ENCODE assay signal across 14 cellular contexts in genomic region chr4:100823993-100824323, GRCh38.
DNase-seq lines count a peak whose midpoint lies in the region; ATAC-seq lines count a peak whose summit lies in the region.
"Had no signal": no experiment of that assay in that cellular context is flagged by ENCODE, and none has a peak within 500 bp of the region (broad histone marks: within the 10 kb centered on the region; RNA-seq: fewer than 3 reads in every experiment).

No MANE protein-coding gene starts in this region.

- H3K27ac Mint-ChIP-seq in naive thymus-derived CD8-positive, alpha-beta T cell = no peak overlapping the region
- H3K27ac Mint-ChIP-seq: activated naive CD4-positive, alpha-beta T cell treated with anti-CD3 and anti-CD28 coated beads, Interleukin-2, amount 50 U/mL, for 24 hours; CD4-positive, CD25-positive, alpha-beta regulatory T cell; nephron progenitor cell had no signal

- H3K9me3 Mint-ChIP-seq in naive thymus-derived CD8-positive, alpha-beta T cell = peaks cover 0 to 10% (median 3%) of the 10 kb centered on the region in 9 donors

- no peak overlapping the region for H3K4me3 Mint-ChIP-seq in naive thymus-derived CD8-positive, alpha-beta T cell
- H3K4me3 Mint-ChIP-seq: activated naive CD4-positive, alpha-beta T cell treated with anti-CD3 and anti-CD28 coated beads, Interleukin-2, amount 50 U/mL, for 24 hours; CD4-positive, CD25-positive, alpha-beta regulatory T cell; nephron progenitor cell had no signal

- POLR2A ChIA-PET in naive thymus-derived CD8-positive, alpha-beta T cell (lab: Charles Lee) = no interaction called here

- peaks cover 0 to 7% (median 0%) of the 10 kb centered on the region in 3 donors for H3K36me3 Mint-ChIP-seq in naive thymus-derived CD8-positive, alpha-beta T cell
- H3K36me3 Mint-ChIP-seq: activated naive CD4-positive, alpha-beta T cell treated with anti-CD3 and anti-CD28 coated beads, Interleukin-2, amount 50 U/mL, for 24 hours; CD4-positive, CD25-positive, alpha-beta regulatory T cell had no signal

- DNase-seq in caudate nucleus (lab: John Stamatoyannopoulos, UW) (no peak), SK-N-DZ (ENCODE audit: low spot score) (no peak)
- DNase-seq in stimulated activated CD4-positive, alpha-beta T cell treated with anti-CD3 and anti-CD28 coated beads, Interleukin-4, amount 100 ng/mL, for 4 hours = no peak
- DNase-seq in naive thymus-derived CD8-positive, alpha-beta T cell = no peak
- DNase-seq: activated CD8-positive, alpha-beta memory T cell treated with anti-CD3 and anti-CD28 coated beads for 24 hours; GDM1; glutamatergic neuron; HCEC 1CT; nephron progenitor cell had no signal

- H3K4me1 Mint-ChIP-seq in naive thymus-derived CD8-positive, alpha-beta T cell = no peaks in the 10 kb centered on the region
- H3K4me1 Mint-ChIP-seq: activated naive CD4-positive, alpha-beta T cell treated with anti-CD3 and anti-CD28 coated beads, Interleukin-2, amount 50 U/mL, for 24 hours; nephron progenitor cell had no signal

- peak overlapping the region; percentile 60 for H3K27ac ChIP-seq in caudate nucleus (ENCODE audit: low read depth, low read length)

- peaks cover 0 to 4% (median 0%) of the 10 kb centered on the region in 5 donors for H3K27me3 Mint-ChIP-seq in naive thymus-derived CD8-positive, alpha-beta T cell
- H3K27me3 Mint-ChIP-seq: CD4-positive, CD25-positive, alpha-beta regulatory T cell had no signal

- ATAC-seq in GM18873 (IDR thresholded peaks at IDR 0.05; ENCODE audit: low FRiP score, unreplicated experiment) (peak; percentile 1), GM21360 (IDR thresholded peaks at IDR 0.05; ENCODE audit: unreplicated experiment) (peak; percentile 3), HG02870 (IDR thresholded peaks at IDR 0.05; ENCODE audit: unreplicated experiment) (peak; percentile 7)
- ATAC-seq in naive thymus-derived CD8-positive, alpha-beta T cell = no peak

Comparison
In these comparisons a context has a peak if more than half of its experiments do, and no peak if none do; other contexts are left out.
1. ATAC-seq: peak in GM18873 (single experiment), GM21360 (single experiment) and HG02870 (single experiment); none in naive thymus-derived CD8-positive, alpha-beta T cell (0 of 2).